22 cellular contexts compared by ENCODE assay signal in the genomic region with DNA sequence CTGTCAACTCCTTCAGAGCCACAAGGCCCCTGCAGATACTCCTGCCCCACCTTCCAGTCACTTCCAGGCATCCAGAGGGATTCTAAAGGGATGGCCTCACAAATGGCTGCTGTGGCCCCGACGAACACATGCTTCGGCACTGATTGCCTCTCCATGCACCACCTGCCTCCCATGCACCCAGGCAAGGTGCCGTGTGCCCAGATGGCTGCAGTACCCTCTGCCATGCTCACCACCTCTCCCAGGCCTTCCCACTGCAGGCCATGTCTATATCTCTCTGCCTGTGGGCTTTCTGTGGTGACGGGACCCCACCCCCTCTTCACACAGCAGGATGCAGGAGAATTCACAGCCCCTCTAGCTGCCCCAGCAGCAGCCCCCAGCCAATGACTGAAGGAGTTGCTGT.
"Had no signal": no experiment of that assay in that cellular context is flagged by ENCODE, and none has a peak within 500 bp of the region (broad histone marks: within the 10 kb centered on the region; RNA-seq: fewer than 3 reads in every experiment).

No MANE protein-coding gene starts in this region.

- H3K9ac ChIP-seq: parathyroid adenoma had no signal

- H3K4me1 ChIP-seq: lower lobe of right lung, parathyroid adenoma, psoas muscle, suprapubic skin, tibial artery, uterus had no signal

- H3K9me3 ChIP-seq: lower lobe of right lung, neutrophil, psoas muscle, suprapubic skin, tibial artery, uterus had no signal

- H2AFZ ChIP-seq: hepatocyte had no signal

- DNase-seq: islet precursor cell; lower lobe of right lung; mammary epithelial cell; mesenchymal stem cell; naive thymus-derived CD8-positive, alpha-beta T cell; occipital lobe; psoas muscle; stimulated activated CD4-positive, alpha-beta T cell treated with anti-CD3 and anti-CD28 coated beads, Interleukin-12 subunit alpha, Interleukin-12 subunit beta, amount 100 ng/mL, for 4 hours; stimulated activated CD4-positive, alpha-beta T cell treated with anti-CD3 and anti-CD28 coated beads, Interleukin-15, amount 100 ng/mL, for 24 hours; stimulated activated CD4-positive, alpha-beta T cell treated with anti-CD3 and anti-CD28 coated beads, Interleukin-2, amount 100 ng/mL, for 24 hours; stimulated activated CD4-positive, alpha-beta T cell treated with anti-CD3 and anti-CD28 coated beads, Interleukin-4, amount 100 ng/mL, for 24 hours; stimulated activated naive CD4-positive, alpha-beta T cell; tibial artery; uterus had no signal

- H3K36me3 ChIP-seq: lower lobe of right lung, neutrophil, suprapubic skin, thoracic aorta, tibial artery, uterus had no signal

- H3K4me2 ChIP-seq: hepatocyte had no signal

- H3K27me3 ChIP-seq: hepatocyte, neutrophil, uterus had no signal

- H3K27ac ChIP-seq: hepatocyte, lower lobe of right lung, neutrophil, psoas muscle, skin epidermis, suprapubic skin, thoracic aorta, tibial artery, uterus had no signal

- ATAC-seq: lower lobe of right lung; naive thymus-derived CD8-positive, alpha-beta T cell; psoas muscle; sciatic nerve; stimulated activated effector memory CD8-positive, alpha-beta T cell treated with anti-CD3 and anti-CD28 coated beads, Interleukin-12 subunit alpha, Interleukin-12 subunit beta, amount 100 ng/mL, for 72 hours had no signal

- H3K4me3 ChIP-seq: hepatocyte, lower lobe of right lung, psoas muscle, skin epidermis, suprapubic skin, thoracic aorta, tibial artery, uterus had no signal
